8 cellular contexts compared by ENCODE assay signal in the genomic region with DNA sequence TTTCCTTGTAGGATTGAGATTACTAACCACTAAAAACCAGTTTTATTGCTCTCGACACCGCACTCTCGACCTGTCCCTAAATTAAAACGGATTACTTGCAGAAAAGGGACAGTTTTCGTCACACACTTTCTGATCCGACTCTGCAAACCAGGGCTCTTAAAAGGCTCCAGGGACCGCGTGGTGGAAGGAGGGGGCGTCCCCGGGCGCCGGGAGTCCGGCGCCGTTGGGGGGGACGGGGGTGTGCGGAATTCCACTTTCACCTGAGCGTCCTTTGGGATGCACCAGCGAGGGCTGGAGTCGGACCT. TPM values are rescaled to one million over a fixed set of nuclear protein-coding genes. Genes with fewer than 3 reads are reported as not detected.
DNase-seq lines count a peak whose midpoint lies in the region; ATAC-seq and TF ChIP-seq lines count a peak whose summit lies in the region.

No MANE protein-coding gene starts in this region.

- no peaks in the 10 kb centered on the region for H3F3A ChIP-seq in SK-N-SH (replicated peaks; ENCODE audit: insufficient read depth)

- POLR2A ChIA-PET in SK-N-SH (lab: Yijun Ruan, JAX): no interaction called here

- peak overlapping the region; percentile 66 for H3K9ac ChIP-seq in SK-N-SH

- no peaks in the 10 kb centered on the region for H4K20me1 ChIP-seq in SK-N-SH (ENCODE audit: insufficient read depth)

- H3K27ac ChIP-seq in SK-N-SH (ENCODE audit: low read depth in 2 of 2, low read length in 1 of 2) (peak overlapping the region in 1 of 2 experiments; percentile 39; a peak in 1 of 4 replicates), muscle layer of duodenum (ENCODE audit: low read length) (no peak overlapping the region)
- H3K27ac ChIP-seq in effector memory CD4-positive, alpha-beta T cell (ENCODE audit: insufficient read depth, low read length, poor library complexity, severe bottlenecking): no peak overlapping the region

- TF ChIP-seq CTCF in SK-N-SH (IDR thresholded peaks at IDR 0.05): no peak

- no peaks in the 10 kb centered on the region for H3K9me2 ChIP-seq in SK-N-SH

- H3K79me2 ChIP-seq in SK-N-SH (ENCODE audit: insufficient read depth): no peaks in the 10 kb centered on the region

- H3K36me3 ChIP-seq in SK-N-SH (replicated peaks in 1 of 2; ENCODE audit: control insufficient read depth in 1 of 2, insufficient read depth in 2 of 2, low read length in 1 of 2): no peaks in the 10 kb centered on the region
- no peaks in the 10 kb centered on the region for H3K36me3 ChIP-seq in effector memory CD4-positive, alpha-beta T cell (ENCODE audit: control insufficient read depth, insufficient read depth, low read length)
- no peaks in the 10 kb centered on the region for H3K36me3 ChIP-seq in muscle layer of duodenum (ENCODE audit: control insufficient read depth in 1 of 2, insufficient read depth in 2 of 2, low read length in 2 of 2)

- no peak for ATAC-seq in GM19463 (IDR thresholded peaks at IDR 0.05; ENCODE audit: unreplicated experiment)
- no peak for ATAC-seq in GM18873 (IDR thresholded peaks at IDR 0.05; ENCODE audit: low FRiP score, unreplicated experiment)

- H3K27me3 ChIP-seq in SK-N-SH (ENCODE audit: insufficient read depth) (peaks cover 14% of the 10 kb centered on the region; the same call in 1 of the 2 replicates), muscle layer of duodenum (ENCODE audit: low read depth, low read length) (peaks cover 14% of the 10 kb centered on the region)
- peaks cover 26% of the 10 kb centered on the region for H3K27me3 ChIP-seq in effector memory CD4-positive, alpha-beta T cell (replicated peaks; ENCODE audit: control insufficient read depth, insufficient read depth, low read length, poor library complexity, severe bottlenecking)

- H3K9me3 ChIP-seq in SK-N-SH (no peaks in the 10 kb centered on the region), muscle layer of duodenum (ENCODE audit: control insufficient read depth in 1 of 2, low read length in 2 of 2) (no peaks in the 10 kb centered on the region)
- no peaks in the 10 kb centered on the region for H3K9me3 ChIP-seq in effector memory CD4-positive, alpha-beta T cell (ENCODE audit: control insufficient read depth, low read length)

- no peak for TF ChIP-seq EP300 in SK-N-SH (IDR thresholded peaks at IDR 0.05; ENCODE audit: borderline replicate concordance in 1 of 2, low read depth in 1 of 2, low read length in 1 of 2)

- H3K4me2 ChIP-seq in SK-N-SH: peak overlapping the region; percentile 97

- H3K4me3 ChIP-seq in SK-N-SH (ENCODE audit: low read depth in 2 of 2, low read length in 1 of 2): peak overlapping the region; percentile 76 to 84
- peak overlapping the region; percentile 69 for H3K4me3 ChIP-seq in effector memory CD4-positive, alpha-beta T cell (ENCODE audit: insufficient read depth, low read depth, low read length, poor library complexity, severe bottlenecking)
- H3K4me3 ChIP-seq in muscle layer of duodenum (ENCODE audit: low read depth in 1 of 2, low read length in 2 of 2): peak overlapping the region; percentile 78 to 79

- under 1% methylated on average over 20 of the region's 20 CpGs for WGBS in SK-N-SH (ENCODE audit: low lambda C conversion rate)

- CTCF ChIA-PET in SK-N-SH (lab: Yijun Ruan, JAX): interaction anchor here (0.8 kb wide), 1 partner anchor 49 kb away, joined by 3 read pairs; the partner anchor contains the start of gene SYCP2L

- H3K4me1 ChIP-seq in SK-N-SH (ENCODE audit: control insufficient read depth in 1 of 2, insufficient read depth in 2 of 2, low read depth in 1 of 2, low read length in 1 of 2) (peaks cover 4 to 8% of the 10 kb centered on the region in 2 experiments; a peak in 1 of 4 replicates), muscle layer of duodenum (ENCODE audit: control insufficient read depth in 1 of 2, insufficient read depth in 2 of 2, low read length in 2 of 2) (peaks cover 0 to 20% of the 10 kb centered on the region in 2 donors)
- peaks cover 17% of the 10 kb centered on the region for H3K4me1 ChIP-seq in effector memory CD4-positive, alpha-beta T cell (ENCODE audit: control insufficient read depth, insufficient read depth, low read length, poor library complexity, severe bottlenecking)

- peak overlapping the region; percentile 80 for H2AFZ ChIP-seq in SK-N-SH (ENCODE audit: low read depth)

- TF ChIP-seq RAD21 in SK-N-SH (IDR thresholded peaks at IDR 0.05; ENCODE audit: low read length): no peak

- peak; percentile 1 to 14 for DNase-seq in stimulated activated CD4-positive, alpha-beta T cell treated with anti-CD3 and anti-CD28 coated beads, Interleukin-2, amount 100 ng/mL, for 48 hours
- DNase-seq in stimulated activated CD4-positive, alpha-beta T cell treated with anti-CD3 and anti-CD28 coated beads, Interleukin-4, amount 100 ng/mL, for 4 hours: no peak
- no peak for DNase-seq in SK-N-SH
- DNase-seq in effector memory CD4-positive, alpha-beta T cell: peak in 1 of 3 donors; percentile 1
- no peak for DNase-seq in GF-D8 (lab: John Stamatoyannopoulos, UW)

TF ChIP-seq in SK-N-SH, 30 proteins besides CTCF, POLR2A, EP300 and RAD21:
- TF ChIP-seq MXI1 (IDR thresholded peaks at IDR 0.05; ENCODE audit: low read depth, low read length) (peak; percentile 58; the same call in 1 of the 2 replicates), SMC3 (IDR thresholded peaks at IDR 0.05; ENCODE audit: low read depth, low read length) (no peak)

RNA-seq across cellular contexts. Expression of gene MAK, which starts 0.7 kb away (rescaled TPM):
- polyA plus RNA-seq in SK-N-SH (2012; rRNA removed): 0.02 TPM in 1 of 2 replicates, not detected in the other
- 0.01 and 0.03 TPM in 2 replicates for polyA plus RNA-seq in SK-N-SH (2012; cell fraction: cytosol; rRNA removed)
- 0.04 TPM in 1 of 2 replicates, not detected in the other for polyA plus RNA-seq in SK-N-SH (2012; cell fraction: nucleus; rRNA removed)

RNA-seq across cellular contexts. Expression of gene GCM2, which starts 44.2 kb away (rescaled TPM):
- not detected in 2 replicates for polyA plus RNA-seq in SK-N-SH (2012; rRNA removed)
- not detected in 2 replicates for polyA plus RNA-seq in SK-N-SH (2012; cell fraction: cytosol; rRNA removed)
- polyA plus RNA-seq in SK-N-SH (2012; cell fraction: nucleus; rRNA removed): not detected in 2 replicates

RNA-seq across cellular contexts. Expression of gene SYCP2L, which starts 49.2 kb away (rescaled TPM):
- polyA plus RNA-seq in SK-N-SH (2012; rRNA removed): 0.82 and 1.5 TPM in 2 replicates
- polyA plus RNA-seq in SK-N-SH (2012; cell fraction: cytosol; rRNA removed): 0.59 and 0.67 TPM in 2 replicates
- polyA plus RNA-seq in SK-N-SH (2012; cell fraction: nucleus; rRNA removed): 3.7 and 9.6 TPM in 2 replicates

Comparison
In these comparisons a context has a peak if more than half of its experiments do, and no peak if none do; other contexts are left out.
1. DNase-seq: peak in stimulated activated CD4-positive, alpha-beta T cell treated with anti-CD3 and anti-CD28 coated beads, Interleukin-2, amount 100 ng/mL, for 48 hours (2 of 2); none in stimulated activated CD4-positive, alpha-beta T cell treated with anti-CD3 and anti-CD28 coated beads, Interleukin-4, amount 100 ng/mL, for 4 hours (0 of 2), SK-N-SH (single experiment) and GF-D8 (single experiment).
2. Peak in every context shown above with its lines, with median percentiles within 50 percentile points of each other: H3K4me3 ChIP-seq.